ENCODE assay signal across 8 cellular contexts in the genomic region with DNA sequence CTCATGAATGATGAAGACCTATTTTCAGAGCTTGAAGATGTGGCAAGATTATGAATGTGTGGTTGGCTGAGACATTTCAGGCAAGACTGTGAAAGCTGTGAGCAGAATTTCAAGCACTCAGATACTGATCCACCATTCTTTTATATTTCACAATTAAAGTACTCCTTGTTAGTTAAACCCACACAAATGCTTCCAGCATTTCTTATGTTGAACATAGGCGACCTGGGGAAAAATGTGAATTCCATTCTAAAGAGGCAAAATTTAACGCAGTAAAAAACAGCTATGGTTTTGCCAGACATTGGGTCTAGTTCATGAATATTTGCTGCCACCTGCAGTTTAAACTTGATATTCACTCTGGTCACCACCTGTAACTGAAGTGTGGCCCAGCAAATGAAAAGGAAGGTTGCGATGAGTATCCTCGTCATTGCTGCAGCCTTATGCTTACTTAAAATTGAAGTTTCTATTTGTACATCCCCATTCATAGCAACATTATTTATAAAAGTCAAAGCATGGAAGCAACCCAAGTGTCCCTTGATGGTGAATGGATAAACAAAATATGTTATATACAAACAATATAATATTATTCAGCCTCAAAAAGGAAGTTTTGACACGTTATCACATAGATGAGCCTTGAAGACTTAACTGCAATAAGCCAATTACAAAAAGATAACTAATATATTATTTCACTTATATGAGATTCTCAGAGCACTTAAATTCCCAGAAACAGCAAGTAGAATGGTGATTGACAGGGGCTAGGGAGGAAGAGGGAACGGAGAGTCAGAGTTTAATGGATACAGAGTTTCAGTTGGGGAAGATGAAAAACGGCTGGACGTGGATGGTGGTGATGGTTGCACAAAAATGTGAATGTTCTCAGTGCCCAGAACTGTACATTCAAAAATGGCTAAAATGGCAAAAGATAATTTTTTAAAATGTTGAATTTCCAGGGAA. TPM values are rescaled to one million over a fixed set of nuclear protein-coding genes. Genes with fewer than 3 reads are reported as not detected.
DNase-seq lines count a peak whose midpoint lies in the region; ATAC-seq and TF ChIP-seq lines count a peak whose summit lies in the region.

No MANE protein-coding gene starts in this region.

- no peak overlapping the region for H3K27ac Mint-ChIP-seq in MCF 10A (ENCODE audit: low read depth, unreplicated experiment)

- H3K9me2 ChIP-seq in Karpas-422 (replicated peaks; ENCODE audit: insufficient read depth, low read length): no peaks in the 10 kb centered on the region

- H3K4me1 Mint-ChIP-seq in MCF 10A (ENCODE audit: insufficient read depth, unreplicated experiment): no peaks in the 10 kb centered on the region

- no peaks in the 10 kb centered on the region for H3K9me3 ChIP-seq in Karpas-422 (ENCODE audit: low read length)

- H3K9ac ChIP-seq in Karpas-422 (ENCODE audit: low read length): no peak overlapping the region

- H3K4me1 ChIP-seq in Karpas-422 (ENCODE audit: low read length): no peaks in the 10 kb centered on the region

- POLR2A ChIA-PET in MCF 10A (lab: Yijun Ruan, JAX): interaction anchor here (0.7 to 2.8 kb wide), 9 partner anchors 12 to 147 kb away, joined by 3 to 16 read pairs (median 4); a partner anchor contains a TSS

- no peaks in the 10 kb centered on the region for H3K79me2 ChIP-seq in Karpas-422 (ENCODE audit: low read length)

- no peaks in the 10 kb centered on the region for H3K36me3 Mint-ChIP-seq in MCF 10A (ENCODE audit: insufficient read depth, unreplicated experiment)

- no peaks in the 10 kb centered on the region for H4K20me1 ChIP-seq in Karpas-422 (ENCODE audit: insufficient read depth, low read depth, low read length)

- CTCF ChIA-PET in MCF 10A (lab: Yijun Ruan, JAX): interaction anchor here (0.5 to 13.7 kb wide), 48 partner anchors 8 to 1715 kb away, joined by 3 to 420 read pairs (median 4); a partner anchor contains a TSS

- no peak overlapping the region for H3K4me3 ChIP-seq in Karpas-422 (ENCODE audit: low read length)

- peak; percentile 15 to 47 for DNase-seq in NOMO-1 (lab: John Stamatoyannopoulos, UW; ENCODE audit: unreplicated experiment in 2 of 2)
- DNase-seq in NOMO-1 treated with dmso at 0.1 percent for 144 hours (lab: John Stamatoyannopoulos, UW; ENCODE audit: unreplicated experiment): no peak
- DNase-seq in Karpas-422: peak; percentile 85
- DNase-seq in SHP77 treated with DMSO at 0.1 percent for 48 hours (lab: John Stamatoyannopoulos, UW): peak; percentile 28
- DNase-seq in MCF 10A (ENCODE audit: unreplicated experiment): peak; percentile 68
- peak; percentile 59 for DNase-seq in iris pigment epithelial cell (ENCODE audit: low read depth)
- DNase-seq in stimulated activated CD8-positive, alpha-beta memory T cell treated with anti-CD3 and anti-CD28 coated beads, Interleukin-15, amount 100 ng/mL, for 1 hour (ENCODE audit: low read depth): peak; percentile 8

- no peak overlapping the region for H3K4me2 ChIP-seq in Karpas-422 (ENCODE audit: low read depth, low read length, poor library complexity, severe bottlenecking)

- no TSS peak for BruUV-seq in MCF 10A (replicated peaks; lab: Mats Ljungman, UMichigan)

- no peaks in the 10 kb centered on the region for H3K27me3 Mint-ChIP-seq in MCF 10A (ENCODE audit: insufficient read depth, unreplicated experiment)

- no peak overlapping the region for H2AFZ ChIP-seq in Karpas-422 (ENCODE audit: low read length)

- peak; percentile 56 for TF ChIP-seq CTCF in MCF 10A (IDR thresholded peaks at IDR 0.05; ENCODE audit: unreplicated experiment)

- intact Hi-C loops in MCF 10A (cut with micrococcal nuclease): loop anchor here (1.0 to 2.0 kb wide), 3 partner anchors 143 to 826 kb away; no protein-coding TSS in a partner anchor

- H3K36me3 ChIP-seq in Karpas-422 (ENCODE audit: insufficient read depth, low read length): no peaks in the 10 kb centered on the region

- no peaks in the 10 kb centered on the region for H3K9me3 Mint-ChIP-seq in MCF 10A (ENCODE audit: unreplicated experiment)

- H3K27ac ChIP-seq in Karpas-422 (ENCODE audit: low read length): no peak overlapping the region

- ATAC-seq in GM21717 (IDR thresholded peaks at IDR 0.05; ENCODE audit: unreplicated experiment): peak; percentile 71

- no peaks in the 10 kb centered on the region for H3K27me3 ChIP-seq in Karpas-422 (ENCODE audit: low read length)

- H3K4me3 Mint-ChIP-seq in MCF 10A (ENCODE audit: unreplicated experiment): no peak overlapping the region

RNA-seq across cellular contexts. Expression of a gene that starts 32.4 kb away (rescaled TPM):
- total RNA-seq in Karpas-422 (2014; rRNA removed; shearing (Covaris generic); ENCODE audit: low replicate concordance): 0.72 and 8.4 TPM in 2 replicates
- total RNA-seq in MCF 10A (2022): 1.3 and 2.2 TPM in 2 replicates
